8 cellular contexts compared by ENCODE assay signal in the genomic region with DNA sequence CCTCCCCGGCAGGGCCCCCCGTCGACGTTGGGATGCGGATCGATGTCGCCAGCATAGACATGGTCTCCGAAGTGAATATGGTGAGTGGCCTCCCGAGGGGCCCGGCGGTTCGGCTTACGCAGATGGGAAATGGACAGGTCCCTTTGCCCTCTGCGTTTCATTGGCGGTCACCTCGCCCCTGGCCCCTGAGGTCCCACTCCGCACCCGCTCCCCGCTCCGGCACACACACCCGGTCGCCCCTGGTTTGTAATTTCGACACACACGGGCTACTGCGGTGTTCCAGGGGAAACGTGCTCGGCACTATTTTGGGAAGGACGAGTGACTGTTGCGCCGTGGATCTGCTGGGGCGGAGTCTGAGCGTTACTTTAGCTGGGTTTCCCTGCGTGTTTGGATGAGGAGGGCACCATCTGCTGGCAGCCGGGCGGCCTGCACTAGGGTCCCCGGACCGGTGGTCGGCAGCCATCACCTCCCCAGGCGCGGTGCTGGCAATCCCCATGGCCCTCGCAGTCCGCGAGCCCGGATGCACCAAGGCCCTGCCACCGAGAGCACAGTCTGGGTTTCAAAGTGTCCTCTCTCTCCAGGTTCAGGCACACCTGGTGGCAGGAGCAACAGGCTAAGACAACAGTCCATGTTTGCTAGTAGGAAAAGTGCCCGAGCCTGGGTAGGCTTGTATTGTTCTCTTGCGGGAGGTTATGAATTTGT. TPM values are rescaled to one million over a fixed set of nuclear protein-coding genes. Genes with fewer than 3 reads are reported as not detected.
DNase-seq lines count a peak whose midpoint lies in the region; ATAC-seq and TF ChIP-seq lines count a peak whose summit lies in the region.

No MANE protein-coding gene starts in this region.

- peak; percentile 88 for ATAC-seq in GM21786 (IDR thresholded peaks at IDR 0.05; ENCODE audit: unreplicated experiment)
- ATAC-seq in central memory CD8-positive, alpha-beta T cell (replicated peaks; ENCODE audit: extremely low read depth, poor library complexity, severe bottlenecking): peak; percentile 59

- H3K4me3 ChIP-seq in spleen: peak overlapping the region; percentile 15 to 66 (median 32)

- no peak overlapping the region for H3K27ac Mint-ChIP-seq in central memory CD8-positive, alpha-beta T cell (ENCODE audit: low read depth)

- DNase-seq in GM10266 (ENCODE audit: extremely low spot score) (peak; percentile 58), HuH-7.5 (ENCODE audit: low spot score) (peak; percentile 32), T follicular helper cell (ENCODE audit: low read depth) (peak; percentile 25), iris pigment epithelial cell (ENCODE audit: low read depth) (peak; percentile 22), spleen (peak; percentile 73), GF-D8 (lab: John Stamatoyannopoulos, UW) (no peak)
- DNase-seq in central memory CD8-positive, alpha-beta T cell (ENCODE audit: low spot score in 2 of 2): peak in 1 of 2 donors; percentile 24

- no peaks in the 10 kb centered on the region for H3K36me3 ChIP-seq in spleen

- peaks cover 23% of the 10 kb centered on the region for H3K4me1 Mint-ChIP-seq in central memory CD8-positive, alpha-beta T cell

- peak overlapping the region; percentile 45 for H3K4me3 Mint-ChIP-seq in central memory CD8-positive, alpha-beta T cell

- intact Hi-C loops in spleen (cut with DNase I; ENCODE audit: low total_unique reads): no loop called here

- TF ChIP-seq POLR2A in spleen (IDR thresholded peaks at IDR 0.05): no peak

- H3K9me3 ChIP-seq in spleen: no peaks in the 10 kb centered on the region

- WGBS in spleen, 5 donors: 3 to 8% (median 4%) methylated on average over 33 to 47 of the region's 47 CpGs

- H3K9me3 Mint-ChIP-seq in central memory CD8-positive, alpha-beta T cell: no peaks in the 10 kb centered on the region

- peaks cover 0 to 23% (median 16%) of the 10 kb centered on the region in 6 donors for H3K4me1 ChIP-seq in spleen

- TF ChIP-seq CTCF in GM10266 (IDR thresholded peaks at IDR 0.05; ENCODE audit: control insufficient read depth, insufficient read depth, low read depth, missing control alignments) (peak; percentile 85), spleen (IDR thresholded peaks at IDR 0.05 in 8 of 11, conservative IDR thresholded peaks at IDR 0.05 in 3 of 11) (peak in 8 of 11 experiments; percentile 18 to 61 (median 51))

- H3K36me3 Mint-ChIP-seq in central memory CD8-positive, alpha-beta T cell (ENCODE audit: insufficient read depth): peaks cover 2% of the 10 kb centered on the region

- no peak overlapping the region for H3K27ac ChIP-seq in spleen

- peaks cover 64% of the 10 kb centered on the region for H3K27me3 Mint-ChIP-seq in central memory CD8-positive, alpha-beta T cell

- peaks cover 0 to 53% (median 28%) of the 10 kb centered on the region in 7 donors for H3K27me3 ChIP-seq in spleen (replicated peaks in 1 of 7)

RNA-seq across cellular contexts. Expression of a gene that starts 1.2 kb away (rescaled TPM):
- total RNA-seq in spleen: not detected
- polyA plus RNA-seq in spleen: not detected

RNA-seq across cellular contexts. Expression of a gene that starts 39.2 kb away (rescaled TPM):
- total RNA-seq in spleen: under 1 TPM in 2 of 7 donors, not detected in 5; 0.03 to 0.05 TPM
- polyA plus RNA-seq in spleen: under 1 TPM in 2 of 3 donors, not detected in 1; under 0.01 to 0.10 TPM
